In genomic region chr3:6622712-6623111, GRCh38 we compare ENCODE assay signal across 24 cellular contexts.
"Had no signal": no experiment of that assay in that cellular context is flagged by ENCODE, and none has a peak within 500 bp of the region (broad histone marks: within the 10 kb centered on the region; RNA-seq: fewer than 3 reads in every experiment).

No MANE protein-coding gene starts in this region.

- H3K36me3 ChIP-seq: colonic mucosa, esophagus muscularis mucosa, esophagus squamous epithelium, gastrocnemius medialis, gastroesophageal sphincter, heart left ventricle, heart right ventricle had no signal

- ATAC-seq: effector memory CD8-positive, alpha-beta T cell; esophagus mucosa; foreskin keratinocyte; gastrocnemius medialis; gastroesophageal sphincter; heart left ventricle; heart right ventricle had no signal

- H3K27me3 ChIP-seq: colonic mucosa, esophagus muscularis mucosa, esophagus squamous epithelium, foreskin keratinocyte, gastrocnemius medialis, gastroesophageal sphincter, heart left ventricle, heart right ventricle had no signal

- H3K9me3 ChIP-seq: colonic mucosa, esophagus muscularis mucosa, esophagus squamous epithelium, gastrocnemius medialis, gastroesophageal sphincter, heart left ventricle had no signal

- H3K27ac ChIP-seq: colonic mucosa, coronary artery, dorsolateral prefrontal cortex, epithelial cell of prostate, esophagus muscularis mucosa, esophagus squamous epithelium, foreskin keratinocyte, gastrocnemius medialis, gastroesophageal sphincter, heart left ventricle, heart right ventricle had no signal

- H3K4me3 ChIP-seq: colonic mucosa, coronary artery, dorsolateral prefrontal cortex, esophagus muscularis mucosa, esophagus squamous epithelium, gastrocnemius medialis, gastroesophageal sphincter, heart left ventricle, heart right ventricle had no signal

- DNase-seq: colonic mucosa; cortex of kidney; dermis blood vessel endothelial cell; dorsolateral prefrontal cortex; effector CD4-positive, alpha-beta T cell; effector CD8-positive, alpha-beta T cell; effector memory CD4-positive, alpha-beta T cell; effector memory CD8-positive, alpha-beta T cell; endodermal cell; erythroblast; esophagus squamous epithelium; foreskin fibroblast; foreskin keratinocyte; foreskin melanocyte; gastrocnemius medialis; glutamatergic neuron; head of caudate nucleus; heart left ventricle; heart right ventricle had no signal
